21 cellular contexts compared by ENCODE assay signal in genomic region chr1:12155328-12155727, GRCh38. TPM values are rescaled to one million over a fixed set of nuclear protein-coding genes. Genes with fewer than 3 reads are reported as not detected.
DNase-seq lines count a peak whose midpoint lies in the region; ATAC-seq and TF ChIP-seq lines count a peak whose summit lies in the region.
"Had no signal": no experiment of that assay in that cellular context is flagged by ENCODE, and none has a peak within 500 bp of the region (broad histone marks: within the 10 kb centered on the region; RNA-seq: fewer than 3 reads in every experiment).

No MANE protein-coding gene starts in this region.

- H3K4me3 ChIP-seq in SK-N-SH (ENCODE audit: low read depth in 2 of 2, low read length in 1 of 2) = no peak overlapping the region
- H3K4me3 ChIP-seq: GM23338, lower lobe of right lung had no signal

- POLR2A ChIA-PET in SK-N-SH (lab: Yijun Ruan, JAX) = interaction anchor here (0.8 kb wide), 1 partner anchor 25 kb away, joined by 4 read pairs; no protein-coding TSS in a partner anchor
- POLR2A ChIA-PET in CD4-positive, alpha-beta T cell (lab: Charles Lee) = interaction anchor here (1.6 kb wide), 1 partner anchor 23 kb away, joined by 5 read pairs; no protein-coding TSS in a partner anchor

- no peak overlapping the region for H3K9ac ChIP-seq in SK-N-SH

- no peaks in the 10 kb centered on the region for H3K27me3 ChIP-seq in SK-N-SH (ENCODE audit: insufficient read depth)
- H3K27me3 ChIP-seq in CD4-positive, alpha-beta T cell (ENCODE audit: control insufficient read depth, insufficient read depth, low read length) = no peaks in the 10 kb centered on the region

- no peaks in the 10 kb centered on the region for H3K9me3 Mint-ChIP-seq in CD4-positive, alpha-beta T cell
- H3K9me3 Mint-ChIP-seq in activated T-helper 1 cell treated with anti-CD3 and anti-CD28 coated beads, Interleukin-12 subunit alpha, Interleukin-12 subunit beta, Interleukin-2, Interleukin-4 antibody, amounts not matched to agents 30 ng/mL and 10 ng/mL and 1 ng/mL, durations not matched to agents 14 hours and 24 hours and 36 hours = no peaks in the 10 kb centered on the region
- H3K9me3 Mint-ChIP-seq in natural killer cell = no peaks in the 10 kb centered on the region
- H3K9me3 Mint-ChIP-seq: GM23338, type B pancreatic cell had no signal

- H3K79me2 ChIP-seq in SK-N-SH (ENCODE audit: insufficient read depth) = no peaks in the 10 kb centered on the region

- TF ChIP-seq CTCF in SK-N-SH (IDR thresholded peaks at IDR 0.05) (no peak), natural killer cell (IDR thresholded peaks at IDR 0.05) (no peak)
- no peak for TF ChIP-seq CTCF in CD4-positive, alpha-beta T cell (IDR thresholded peaks at IDR 0.05)

- no peaks in the 10 kb centered on the region for H3K36me3 ChIP-seq in SK-N-SH (replicated peaks in 1 of 2; ENCODE audit: control insufficient read depth in 1 of 2, insufficient read depth in 2 of 2, low read length in 1 of 2)
- H3K36me3 ChIP-seq: lower lobe of right lung had no signal

- no peak for TF ChIP-seq RAD21 in SK-N-SH (IDR thresholded peaks at IDR 0.05; ENCODE audit: low read length)

- no peaks in the 10 kb centered on the region for H3K9me2 ChIP-seq in SK-N-SH

- H3K4me1 ChIP-seq in SK-N-SH (ENCODE audit: control insufficient read depth in 1 of 2, insufficient read depth in 2 of 2, low read depth in 1 of 2, low read length in 1 of 2) = peaks cover 0 to 6% of the 10 kb centered on the region in 2 experiments; a peak in 1 of 4 replicates

- WGBS in SK-N-SH (ENCODE audit: low lambda C conversion rate) = 78% methylated on average over 2 of the region's 2 CpGs

- peaks cover 79% of the 10 kb centered on the region for H3K4me1 Mint-ChIP-seq in CD4-positive, alpha-beta T cell (ENCODE audit: low read depth)
- peaks cover 84% of the 10 kb centered on the region for H3K4me1 Mint-ChIP-seq in activated T-helper 1 cell treated with anti-CD3 and anti-CD28 coated beads, Interleukin-12 subunit alpha, Interleukin-12 subunit beta, Interleukin-2, Interleukin-4 antibody, amounts not matched to agents 30 ng/mL and 10 ng/mL and 1 ng/mL, durations not matched to agents 14 hours and 24 hours and 36 hours (ENCODE audit: low read depth)
- H3K4me1 Mint-ChIP-seq in natural killer cell = peaks cover 74 to 78% of the 10 kb centered on the region in 2 donors

- no peaks in the 10 kb centered on the region for H3F3A ChIP-seq in SK-N-SH (replicated peaks; ENCODE audit: insufficient read depth)

- DNase-seq in SK-N-SH (peak; percentile 71), natural killer cell (no peak), anterior cingulate cortex (lab: John Stamatoyannopoulos, UW) (no peak)
- no peak for DNase-seq in CD4-positive, alpha-beta T cell
- DNase-seq in activated T-helper 1 cell treated with anti-CD3 and anti-CD28 coated beads, Interleukin-12 subunit alpha, Interleukin-12 subunit beta, Interleukin-2, Interleukin-4 antibody, amounts not matched to agents 30 ng/mL and 10 ng/mL and 1 ng/mL, durations not matched to agents 14 hours and 24 hours and 36 hours (ENCODE audit: low spot score) = no peak
- no peak for DNase-seq in stimulated activated CD8-positive, alpha-beta memory T cell treated with anti-CD3 and anti-CD28 coated beads, Interleukin-4, amount 100 ng/mL, for 48 hours
- DNase-seq: 8988T; activated effector memory CD4-positive, alpha-beta T cell treated with anti-CD3 and anti-CD28 coated beads, Interleukin-2, amount 50 U/mL, for 16 hours; DMS 273 treated with DMSO at 0.1 percent for 48 hours; Kasumi-1; lower lobe of right lung; NCI-H1105 treated with DMSO at 0.1 percent for 48 hours; NCI-H2107; NCI-H524; posterior cingulate gyrus; stimulated activated naive CD8-positive, alpha-beta T cell treated with anti-CD3 and anti-CD28 coated beads, Interleukin-15, Interleukin-2, amounts not matched to agents 100 U/mL and 50 U/mL, for 24 hours had no signal

- H3K27me3 Mint-ChIP-seq in CD4-positive, alpha-beta T cell = no peaks in the 10 kb centered on the region
- no peaks in the 10 kb centered on the region for H3K27me3 Mint-ChIP-seq in activated T-helper 1 cell treated with anti-CD3 and anti-CD28 coated beads, Interleukin-12 subunit alpha, Interleukin-12 subunit beta, Interleukin-2, Interleukin-4 antibody, amounts not matched to agents 30 ng/mL and 10 ng/mL and 1 ng/mL, durations not matched to agents 14 hours and 24 hours and 36 hours (ENCODE audit: insufficient read depth)
- no peaks in the 10 kb centered on the region for H3K27me3 Mint-ChIP-seq in natural killer cell (ENCODE audit: low read depth in 2 of 2)
- H3K27me3 Mint-ChIP-seq: type B pancreatic cell had no signal

- H3K4me3 Mint-ChIP-seq in CD4-positive, alpha-beta T cell = no peak overlapping the region
- H3K4me3 Mint-ChIP-seq in activated T-helper 1 cell treated with anti-CD3 and anti-CD28 coated beads, Interleukin-12 subunit alpha, Interleukin-12 subunit beta, Interleukin-2, Interleukin-4 antibody, amounts not matched to agents 30 ng/mL and 10 ng/mL and 1 ng/mL, durations not matched to agents 14 hours and 24 hours and 36 hours = peak overlapping the region; percentile 46
- no peak overlapping the region for H3K4me3 Mint-ChIP-seq in natural killer cell
- H3K4me3 Mint-ChIP-seq: GM23338, type B pancreatic cell had no signal

- H3K27ac Mint-ChIP-seq in CD4-positive, alpha-beta T cell = peak overlapping the region; percentile 45
- peak overlapping the region; percentile 84 for H3K27ac Mint-ChIP-seq in activated T-helper 1 cell treated with anti-CD3 and anti-CD28 coated beads, Interleukin-12 subunit alpha, Interleukin-12 subunit beta, Interleukin-2, Interleukin-4 antibody, amounts not matched to agents 30 ng/mL and 10 ng/mL and 1 ng/mL, durations not matched to agents 14 hours and 24 hours and 36 hours
- peak overlapping the region; percentile 65 to 91 for H3K27ac Mint-ChIP-seq in natural killer cell
- H3K27ac Mint-ChIP-seq: GM23338, type B pancreatic cell had no signal

- CTCF ChIA-PET in SK-N-SH (lab: Yijun Ruan, JAX) = interaction anchor here (1.1 to 2.7 kb wide), 4 partner anchors 16 to 56 kb away, joined by 5 to 19 read pairs (median 5); no protein-coding TSS in a partner anchor
- CTCF ChIA-PET in CD4-positive, alpha-beta T cell (lab: Charles Lee) = interaction anchor here (1.6 to 2.5 kb wide), 2 partner anchors 23 to 30 kb away, joined by 5 to 6 read pairs; no protein-coding TSS in a partner anchor

- intact Hi-C loops in CD4-positive, alpha-beta T cell (cut with DNase I, micrococcal nuclease) = no loop called here
- intact Hi-C loops in activated T-helper 1 cell treated with anti-CD3 and anti-CD28 coated beads, Interleukin-12 subunit alpha, Interleukin-12 subunit beta, Interleukin-2, Interleukin-4 antibody, amounts not matched to agents 30 ng/mL and 10 ng/mL and 1 ng/mL, durations not matched to agents 14 hours and 24 hours and 36 hours (cut with micrococcal nuclease) = loop anchor here (5.0 kb wide), 2 partner anchors 142 to 292 kb away; no protein-coding TSS in a partner anchor
- intact Hi-C loops in natural killer cell (cut with micrococcal nuclease) = no loop called here

- H2AFZ ChIP-seq in SK-N-SH (ENCODE audit: low read depth) = no peak overlapping the region
- H2AFZ ChIP-seq: GM23338 had no signal

- H3K36me3 Mint-ChIP-seq in CD4-positive, alpha-beta T cell (ENCODE audit: low read depth) = no peaks in the 10 kb centered on the region
- H3K36me3 Mint-ChIP-seq in activated T-helper 1 cell treated with anti-CD3 and anti-CD28 coated beads, Interleukin-12 subunit alpha, Interleukin-12 subunit beta, Interleukin-2, Interleukin-4 antibody, amounts not matched to agents 30 ng/mL and 10 ng/mL and 1 ng/mL, durations not matched to agents 14 hours and 24 hours and 36 hours (ENCODE audit: low read depth) = peaks cover 10% of the 10 kb centered on the region
- H3K36me3 Mint-ChIP-seq in natural killer cell = no peaks in the 10 kb centered on the region
- H3K36me3 Mint-ChIP-seq: type B pancreatic cell had no signal

- TF ChIP-seq EP300 in SK-N-SH (IDR thresholded peaks at IDR 0.05; ENCODE audit: borderline replicate concordance in 1 of 2, low read depth in 1 of 2, low read length in 1 of 2) = peak in 1 of 2 experiments; percentile 53; a peak in 1 of 4 replicates

- H3K27ac ChIP-seq in SK-N-SH (ENCODE audit: low read depth in 2 of 2, low read length in 1 of 2) = peak overlapping the region in 1 of 2 experiments; percentile 78; a peak in 2 of 4 replicates
- H3K27ac ChIP-seq in CD4-positive, alpha-beta T cell (ENCODE audit: low read depth, low read length) = no peak overlapping the region
- H3K27ac ChIP-seq: lower lobe of right lung, VCaP had no signal

- H4K20me1 ChIP-seq in SK-N-SH (ENCODE audit: insufficient read depth) = no peaks in the 10 kb centered on the region

- no peaks in the 10 kb centered on the region for H3K9me3 ChIP-seq in SK-N-SH
- H3K9me3 ChIP-seq in CD4-positive, alpha-beta T cell (ENCODE audit: control insufficient read depth, low read length) = no peaks in the 10 kb centered on the region
- H3K9me3 ChIP-seq: lower lobe of right lung had no signal

- ATAC-seq in SK-N-SH treated with all-trans-retinoic acid at 6 μM for 48 hours (no peak), natural killer cell (no peak), GM18873 (IDR thresholded peaks at IDR 0.05; ENCODE audit: low FRiP score, unreplicated experiment) (no peak)
- ATAC-seq in CD4-positive, alpha-beta T cell (ENCODE audit: poor library complexity) = no peak
- ATAC-seq: GM23338; lower lobe of right lung; stimulated activated naive CD8-positive, alpha-beta T cell treated with anti-CD3 and anti-CD28 coated beads, Interleukin-15, Interleukin-2, amounts not matched to agents 100 U/mL and 50 U/mL, for 24 hours had no signal

- no peak overlapping the region for H3K4me2 ChIP-seq in SK-N-SH
- H3K4me2 ChIP-seq: GM23338 had no signal

TF ChIP-seq in SK-N-SH, 30 proteins besides CTCF, POLR2A, EP300 and RAD21 (continues in another document):
- TF ChIP-seq RCOR1 (IDR thresholded peaks at IDR 0.05; ENCODE audit: low read length) = peak; percentile 49; the same call in 1 of the 2 replicates
- TF ChIP-seq FOXJ3 (CRISPR knock-in tag; IDR thresholded peaks at IDR 0.05) = 0 out of 2 replicates have a peak, but pooled peaks have one; percentile 18

TF ChIP-seq in SK-N-SH treated with all-trans-retinoic acid at 6 μM for 48 hours, 23 proteins besides CTCF, POLR2A, EP300 and RAD21 (continues in another document):
- TF ChIP-seq ZNF70 (CRISPR knock-in tag; IDR thresholded peaks at IDR 0.05) (no peak), ZNF8 (CRISPR knock-in tag; IDR thresholded peaks at IDR 0.05) (no peak), ESRRG (CRISPR knock-in tag; IDR thresholded peaks at IDR 0.05) (no peak)

RNA-seq across cellular contexts. Expression of gene TNFRSF1B, which starts 11.5 kb away (rescaled TPM):
- polyA plus RNA-seq in SK-N-SH (2012; rRNA removed) = 0.18 and 0.36 TPM in 2 replicates
- 0.14 and 0.21 TPM in 2 replicates for polyA plus RNA-seq in SK-N-SH (2012; cell fraction: cytosol; rRNA removed)
- 0.12 and 0.14 TPM in 2 replicates for polyA plus RNA-seq in SK-N-SH (2012; cell fraction: nucleus; rRNA removed)
- 10 to 100 TPM; 61.9 to 62.6 TPM for total RNA-seq in CD4-positive, alpha-beta T cell
- 211 and 213 TPM in 2 replicates for total RNA-seq in activated T-helper 1 cell treated with anti-CD3 and anti-CD28 coated beads, Interleukin-12 subunit alpha, Interleukin-12 subunit beta, Interleukin-2, Interleukin-4 antibody, amounts not matched to agents 30 ng/mL and 10 ng/mL and 1 ng/mL, durations not matched to agents 14 hours and 24 hours and 36 hours
- 100 to 1,000 TPM; 152 to 173 (median 172) TPM for total RNA-seq in natural killer cell
